ENCODE assay signal across 11 cellular contexts in the genomic region with DNA sequence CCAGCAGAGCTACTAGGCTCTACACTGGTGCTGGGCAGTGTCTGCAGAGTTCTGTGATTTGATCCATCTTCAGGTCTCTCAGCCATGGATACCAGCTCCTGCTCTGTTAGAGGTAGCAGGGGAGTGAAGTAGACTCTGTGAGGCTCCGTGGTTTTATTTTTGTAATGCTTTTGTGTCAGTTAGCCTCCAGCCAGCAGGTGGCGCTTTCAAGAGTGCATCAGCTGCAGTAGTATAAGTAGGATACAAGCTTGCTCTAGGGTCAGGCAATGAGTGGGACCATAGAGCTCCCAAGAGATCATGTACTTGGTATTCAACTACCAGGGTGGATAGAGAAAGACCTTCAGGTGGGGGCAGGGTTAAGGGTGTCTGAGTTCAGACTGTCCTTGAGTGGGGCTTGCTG.
DNase-seq lines count a peak whose midpoint lies in the region; ATAC-seq and TF ChIP-seq lines count a peak whose summit lies in the region.
"Had no signal": no experiment of that assay in that cellular context is flagged by ENCODE, and none has a peak within 500 bp of the region (broad histone marks: within the 10 kb centered on the region; RNA-seq: fewer than 3 reads in every experiment).

No MANE protein-coding gene starts in this region.

- no peak overlapping the region for H2AFZ ChIP-seq in OCI-LY3 (ENCODE audit: low read depth, low read length)

- H3K4me1 Mint-ChIP-seq in natural killer cell = no peaks in the 10 kb centered on the region
- H3K4me1 Mint-ChIP-seq: CD8-positive, alpha-beta memory T cell had no signal

- POLR2A ChIA-PET in A673 (lab: Charles Lee; ENCODE audit: low non-redundant PET) = no interaction called here

- ATAC-seq in GM18858 (IDR thresholded peaks at IDR 0.05; ENCODE audit: unreplicated experiment) (peak; percentile 79), HG03457 (IDR thresholded peaks at IDR 0.05; ENCODE audit: unreplicated experiment) (no peak), natural killer cell (no peak)
- ATAC-seq: left lung had no signal

- no peak for TF ChIP-seq POLR2A in erythroblast (IDR thresholded peaks at IDR 0.05; ENCODE audit: low read length)
- TF ChIP-seq POLR2A in vagina (IDR thresholded peaks at IDR 0.05) = no peak

- no peak overlapping the region for H3K27ac Mint-ChIP-seq in natural killer cell
- H3K27ac Mint-ChIP-seq: CD8-positive, alpha-beta memory T cell had no signal

- H3K9ac ChIP-seq in OCI-LY3 (ENCODE audit: low read length) = no peak overlapping the region

- TF ChIP-seq CTCF in A673 (conservative IDR thresholded peaks at IDR 0.05; ENCODE audit: low read depth, low read length) (peak; percentile 48; the same call in 1 of the 2 replicates), OCI-LY3 (IDR thresholded peaks at IDR 0.05; ENCODE audit: low read depth, low read length) (peak; percentile 41), natural killer cell (IDR thresholded peaks at IDR 0.05) (no peak), vagina (IDR thresholded peaks at IDR 0.05) (no peak)

- H3K4me3 ChIP-seq in A673 (ENCODE audit: low read depth, low read length, poor library complexity, severe bottlenecking) (no peak overlapping the region), OCI-LY3 (ENCODE audit: low read length) (no peak overlapping the region), vagina (no peak overlapping the region)
- H3K4me3 ChIP-seq: left lung, thyroid gland had no signal

- H3K9me3 ChIP-seq in A673 (ENCODE audit: low read depth, low read length, poor library complexity, severe bottlenecking) (no peaks in the 10 kb centered on the region), OCI-LY3 (ENCODE audit: insufficient read depth, low read length) (no peaks in the 10 kb centered on the region), vagina (no peaks in the 10 kb centered on the region)
- H3K9me3 ChIP-seq: thyroid gland had no signal

- CTCF ChIA-PET in A673 (lab: Charles Lee) = no interaction called here

- H3K4me3 Mint-ChIP-seq in natural killer cell = no peak overlapping the region
- H3K4me3 Mint-ChIP-seq: CD8-positive, alpha-beta memory T cell had no signal

- H3K4me1 ChIP-seq in A673 (ENCODE audit: insufficient read depth, low read length, poor library complexity, severe bottlenecking) (no peaks in the 10 kb centered on the region), OCI-LY3 (ENCODE audit: low read length) (no peaks in the 10 kb centered on the region), vagina (no peaks in the 10 kb centered on the region)
- H3K4me1 ChIP-seq: left lung, thyroid gland had no signal

- H4K20me1 ChIP-seq in OCI-LY3 (ENCODE audit: insufficient read depth, low read length) = no peaks in the 10 kb centered on the region

- no peaks in the 10 kb centered on the region for H3K79me2 ChIP-seq in OCI-LY3 (ENCODE audit: low read length)

- H3K27me3 Mint-ChIP-seq in natural killer cell (ENCODE audit: low read depth in 2 of 2) = no peaks in the 10 kb centered on the region
- H3K27me3 Mint-ChIP-seq: CD8-positive, alpha-beta memory T cell had no signal

- H3K36me3 ChIP-seq in A673 (ENCODE audit: insufficient read depth, low read length, poor library complexity, severe bottlenecking) (no peaks in the 10 kb centered on the region), OCI-LY3 (replicated peaks; ENCODE audit: low read depth, low read length) (no peaks in the 10 kb centered on the region), vagina (no peaks in the 10 kb centered on the region)
- H3K36me3 ChIP-seq: left lung, thyroid gland had no signal

- intact Hi-C loops in A673 (cut with micrococcal nuclease; ENCODE audit: unreplicated experiment) (no loop called here), natural killer cell (cut with micrococcal nuclease) (no loop called here), vagina (cut with DNase I) (no loop called here)

- H3K4me2 ChIP-seq in OCI-LY3 (ENCODE audit: low read length) = no peak overlapping the region

- peak; percentile 40 for DNase-seq in A673 (ENCODE audit: low spot score)
- peak; percentile 19 to 44 for DNase-seq in erythroblast (lab: John Stamatoyannopoulos, UW)
- DNase-seq in natural killer cell = no peak
- DNase-seq in vagina (ENCODE audit: extremely low spot score in 2 of 2) = no peak
- no peak for DNase-seq in midbrain (lab: John Stamatoyannopoulos, UW)
- DNase-seq: CD8-positive, alpha-beta memory T cell; left lung; thyroid gland had no signal

- peaks cover 6% of the 10 kb centered on the region for H3K36me3 Mint-ChIP-seq in natural killer cell
- H3K36me3 Mint-ChIP-seq: CD8-positive, alpha-beta memory T cell had no signal

- H3K9me3 Mint-ChIP-seq in natural killer cell = peaks cover 20 to 23% of the 10 kb centered on the region in 2 donors

- BruUV-seq in A673 (replicated peaks; lab: Mats Ljungman, UMichigan) = no TSS peak

- no peaks in the 10 kb centered on the region for H3K27me3 ChIP-seq in A673 (replicated peaks; ENCODE audit: insufficient read depth, low read depth, low read length, poor library complexity)
- no peaks in the 10 kb centered on the region for H3K27me3 ChIP-seq in OCI-LY3 (ENCODE audit: low read depth, low read length)
- H3K27me3 ChIP-seq in vagina = no peaks in the 10 kb centered on the region
- H3K27me3 ChIP-seq: left lung, thyroid gland had no signal

- H3K27ac ChIP-seq in A673 (ENCODE audit: low read depth, low read length, poor library complexity, severe bottlenecking) (no peak overlapping the region), OCI-LY3 (ENCODE audit: low read length) (no peak overlapping the region), vagina (no peak overlapping the region)
- H3K27ac ChIP-seq: left lung, thyroid gland had no signal

Comparison
In these comparisons a context has a peak if more than half of its experiments do, and no peak if none do; other contexts are left out.
1. DNase-seq: peak in A673 (single experiment) and erythroblast (2 of 2); none in natural killer cell (single experiment), vagina (0 of 2) and midbrain (single experiment).
2. CTCF ChIP-seq: peak in A673 (single experiment) and OCI-LY3 (single experiment); none in natural killer cell (single experiment) and vagina (0 of 3).